20 cellular contexts compared by ENCODE assay signal in genomic region chr19:47459477-47459876, GRCh38. TPM values are rescaled to one million over a fixed set of nuclear protein-coding genes. Genes with fewer than 3 reads are reported as not detected.
DNase-seq lines count a peak whose midpoint lies in the region; ATAC-seq, FAIRE-seq and TF ChIP-seq lines count a peak whose summit lies in the region.
"Had no signal": no experiment of that assay in that cellular context is flagged by ENCODE, and none has a peak within 500 bp of the region (broad histone marks: within the 10 kb centered on the region; RNA-seq: fewer than 3 reads in every experiment).

No MANE protein-coding gene starts in this region.

- no peak for TF ChIP-seq POLR2A in GM12878 (IDR thresholded peaks at IDR 0.05; ENCODE audit: low read depth, low read length)

- no peak overlapping the region for H2BK5ac ChIP-seq in neuronal stem cell (ENCODE audit: low read length)

- H3K4me1 ChIP-seq in HEK293 (ENCODE audit: control insufficient read depth, insufficient read depth, low read length): no peaks in the 10 kb centered on the region
- no peaks in the 10 kb centered on the region for H3K4me1 ChIP-seq in GM12878 (ENCODE audit: control insufficient read depth, insufficient read depth, low read length)
- no peaks in the 10 kb centered on the region for H3K4me1 ChIP-seq in neuronal stem cell (ENCODE audit: control insufficient read depth in 2 of 2, insufficient read depth in 1 of 2, low read depth in 1 of 2, low read length in 2 of 2)
- H3K4me1 ChIP-seq: BE2C, HAP-1 had no signal

- no peaks in the 10 kb centered on the region for H4K20me1 ChIP-seq in GM12878 (ENCODE audit: control insufficient read depth, insufficient read depth)

- CTCF ChIA-PET in HEK293 (lab: Yijun Ruan, JAX) (interaction anchor here (0.7 to 1.1 kb wide), 2 partner anchors 184 to 250 kb away, joined by 3 to 4 read pairs; no protein-coding TSS in a partner anchor), GM12878 (lab: Yijun Ruan, JAX) (no interaction called here)

- TF ChIP-seq CTCF in HEK293 (tag by site-specific recombination; IDR thresholded peaks at IDR 0.05): no peak
- TF ChIP-seq CTCF in GM12878 (IDR thresholded peaks at IDR 0.05 in 2 of 3, conservative IDR thresholded peaks at IDR 0.05 in 1 of 3; ENCODE audit: control insufficient read depth in 2 of 3, extremely low read depth in 1 of 3, insufficient read depth in 1 of 3, low read depth in 3 of 3, low read length in 3 of 3): no peak

- no peak overlapping the region for H4K91ac ChIP-seq in neuronal stem cell (ENCODE audit: low read depth, low read length, poor library complexity)

- H3K4ac ChIP-seq in neuronal stem cell (ENCODE audit: low read length): no peak overlapping the region

- no peak overlapping the region for H3K4me3 ChIP-seq in HEK293 (ENCODE audit: low read depth, low read length)
- H3K4me3 ChIP-seq in GM12878: no peak overlapping the region
- H3K4me3 ChIP-seq in neuronal stem cell (ENCODE audit: low read length in 2 of 2): peak overlapping the region in 1 of 2 donors; percentile 24
- H3K4me3 ChIP-seq: HAP-1 had no signal

- FAIRE-seq in GM12878 (lab: Jason Lieb, UNC): no peak
- FAIRE-seq: A204.1, G401.6 had no signal

- no peak overlapping the region for H3K14ac ChIP-seq in neuronal stem cell (ENCODE audit: low read length)

- peak overlapping the region; percentile 62 for H3K23ac ChIP-seq in neuronal stem cell (ENCODE audit: low read depth, low read length, poor library complexity)

- no peak for DNase-seq in GM12878 (ENCODE audit: low read depth, low spot score)
- DNase-seq in neuronal stem cell (ENCODE audit: low spot score): no peak
- no peak for DNase-seq in RKO (ENCODE audit: low spot score)
- DNase-seq in NCI-H2081 (lab: John Stamatoyannopoulos, UW): no peak
- no peak for DNase-seq in T1000 (lab: John Stamatoyannopoulos, UW)
- DNase-seq: ACHN; BE2C; C1 segment of cervical spinal cord; CD4-positive, CD25-positive, alpha-beta regulatory T cell; CD8-positive, alpha-beta memory T cell; COR-L47; DMS 273 treated with DMSO at 0.1 percent for 48 hours; DMS53; DND-41; EL; GOT3 had no signal

- TF ChIP-seq EP300 in GM12878 (IDR thresholded peaks at IDR 0.05; ENCODE audit: borderline replicate concordance in 1 of 2, control insufficient read depth in 1 of 2, low read depth in 2 of 2, low read length in 2 of 2): no peak

- H4K8ac ChIP-seq in neuronal stem cell (ENCODE audit: low read depth, low read length): no peak overlapping the region

- H2BK12ac ChIP-seq in neuronal stem cell (ENCODE audit: low read length): no peak overlapping the region

- RAD21 ChIA-PET in GM12878 (lab: Charles Lee; ENCODE audit: unreplicated experiment): interaction anchor here (0.6 kb wide), 1 partner anchor 24 kb away, joined by 3 read pairs; no protein-coding TSS in a partner anchor

- H3K79me2 ChIP-seq in GM12878 (ENCODE audit: control insufficient read depth, insufficient read depth, low read length): no peaks in the 10 kb centered on the region

- no TSS peak for BruUV-seq in GM12878 (replicated peaks; lab: Mats Ljungman, UMichigan)

- H3K27me3 ChIP-seq in GM12878 (replicated peaks in 1 of 2; ENCODE audit: control insufficient read depth in 2 of 2, insufficient read depth in 2 of 2, low read length in 1 of 2) (no peaks in the 10 kb centered on the region; a peak in 4 of 4 replicates), neuronal stem cell (ENCODE audit: control insufficient read depth in 3 of 3, insufficient read depth in 3 of 3, low read depth in 1 of 3, low read length in 3 of 3) (peaks cover 0 to 30% (median 25%) of the 10 kb centered on the region in 3 experiments)

- H3K36me3 ChIP-seq in HEK293 (ENCODE audit: control insufficient read depth in 2 of 2, insufficient read depth in 1 of 2, low read length in 2 of 2) (no peaks in the 10 kb centered on the region), GM12878 (ENCODE audit: control insufficient read depth in 2 of 2, insufficient read depth in 2 of 2, low read length in 1 of 2) (no peaks in the 10 kb centered on the region), neuronal stem cell (replicated peaks in 1 of 2; ENCODE audit: control insufficient read depth in 2 of 2, insufficient read depth in 2 of 2, low read length in 2 of 2) (no peaks in the 10 kb centered on the region)
- H3K36me3 ChIP-seq: BE2C, HAP-1 had no signal

- intact Hi-C loops in GM12878 (cut with micrococcal nuclease; ENCODE audit: unreplicated experiment): no loop called here

- H2AFZ ChIP-seq in GM12878 (ENCODE audit: control insufficient read depth, low read depth, low read length) (no peak overlapping the region), neuronal stem cell (ENCODE audit: low read length) (no peak overlapping the region)

- H3K4me2 ChIP-seq in GM12878 (ENCODE audit: control insufficient read depth, insufficient read depth): no peak overlapping the region
- no peak overlapping the region for H3K4me2 ChIP-seq in neuronal stem cell (ENCODE audit: insufficient read depth, low read length, poor library complexity, severe bottlenecking)

- H3K9ac ChIP-seq in GM12878 (ENCODE audit: control insufficient read depth, insufficient read depth, low read length) (no peak overlapping the region), neuronal stem cell (ENCODE audit: low read depth, low read length, poor library complexity) (peak overlapping the region; percentile 52)

- SMC1A ChIA-PET in GM12878 (lab: Charles Lee; ENCODE audit: uncharacterized antibody, unreplicated experiment): no interaction called here

- H3K9me3 ChIP-seq in HEK293 (ENCODE audit: control insufficient read depth, insufficient read depth, low read depth, low read length): no peaks in the 10 kb centered on the region
- H3K9me3 ChIP-seq in GM12878 (replicated peaks; ENCODE audit: control insufficient read depth, insufficient read depth, low read length): no peaks in the 10 kb centered on the region; the same call in 2 of the 3 replicates
- peaks cover 6 to 10% of the 10 kb centered on the region in 2 donors for H3K9me3 ChIP-seq in neuronal stem cell (replicated peaks in 1 of 2; ENCODE audit: control insufficient read depth in 2 of 2, insufficient read depth in 1 of 2, low read depth in 1 of 2, low read length in 2 of 2)
- H3K9me3 ChIP-seq: BE2C had no signal

- no peak overlapping the region for H2BK15ac ChIP-seq in neuronal stem cell (ENCODE audit: low read length)

- POLR2A ChIA-PET in HEK293 (lab: Yijun Ruan, JAX) (no interaction called here), GM12878 (lab: Charles Lee) (interaction anchor here (0.5 kb wide), 1 partner anchor 157 kb away, joined by 3 read pairs; no protein-coding TSS in a partner anchor)

- H3K27ac ChIP-seq in HEK293 (ENCODE audit: extremely low read depth, low read depth, low read length): no peak overlapping the region
- no peak overlapping the region for H3K27ac ChIP-seq in GM12878 (ENCODE audit: control insufficient read depth, insufficient read depth)
- no peak overlapping the region for H3K27ac ChIP-seq in neuronal stem cell (replicated peaks; ENCODE audit: low read length)

- H2BK120ac ChIP-seq in neuronal stem cell (ENCODE audit: low read depth, low read length): no peak overlapping the region

- ATAC-seq in GM12878: no peak

- peaks cover 4% of the 10 kb centered on the region for H3K79me1 ChIP-seq in neuronal stem cell (ENCODE audit: low read depth, low read length)

- no peak overlapping the region for H2AK5ac ChIP-seq in neuronal stem cell (ENCODE audit: low read depth, low read length)

- 73% methylated on average over 14 of the region's 14 CpGs for WGBS in GM12878 (ENCODE audit: insufficient coverage, insufficient replicate concordance, low lambda C conversion rate, missing lambda C conversion rate)
- WGBS in neuronal stem cell (ENCODE audit: extremely low coverage in 2 of 2, insufficient read length in 2 of 2, insufficient replicate concordance in 1 of 2), 2 donors: no CpG with 5 or more reads among the region's 14 CpGs

- in situ Hi-C loops in GM12878 (cut with MboI): no loop called here

- no peak for TF ChIP-seq RAD21 in GM12878 (IDR thresholded peaks at IDR 0.05; ENCODE audit: insufficient read depth, low read depth, low read length)

- H3K18ac ChIP-seq in neuronal stem cell (ENCODE audit: low read length): no peak overlapping the region

RNA-seq across cellular contexts. Expression of gene SLC8A2, which starts 12.2 kb away (rescaled TPM):
- total RNA-seq in GM12878 (2013; cell fraction: nucleolus; rRNA removed): not detected in 2 replicates
- total RNA-seq in GM12878 (2014; rRNA removed): not detected in 2 replicates
- total RNA-seq in GM12878 (2014; rRNA removed; fragmentation: Illumina TruSeq; extraction: Trizol): not detected in 2 replicates
- not detected in 2 replicates for total RNA-seq in GM12878 (2021)
- polyA plus RNA-seq in GM12878 (2011; ENCODE audit: low read depth): not detected
- not detected in 2 replicates for polyA plus RNA-seq in GM12878 (2011; rRNA removed)
- 0.18 TPM in 1 of 2 replicates, not detected in the other for polyA plus RNA-seq in GM12878 (2011; cell fraction: cytosol; rRNA removed)
- 0.03 and 0.06 TPM in 2 replicates for polyA plus RNA-seq in GM12878 (2011; cell fraction: nucleus; rRNA removed)
- polyA plus RNA-seq in GM12878 (2012): 0.03 and 0.06 TPM in 2 replicates
- polyA plus RNA-seq in GM12878 (2014; fragmentation: Illumina TruSeq; extraction: Trizol): not detected in 2 replicates
- not detected for polyA plus RNA-seq in GM12878 (2014; fragmentation: Nextera tagmentation; extraction: Ambion mirVana)
- not detected in 2 replicates for polyA plus RNA-seq in GM12878 (2014; rRNA removed)
- polyA plus RNA-seq in GM12878 (2016; fragmentation: Nextera tagmentation; extraction: Ambion mirVana): not detected
- polyA minus RNA-seq in GM12878 (2011; rRNA and poly(A)+ RNA removed): not detected in 2 replicates
- not detected in 2 replicates for polyA minus RNA-seq in GM12878 (2011; cell fraction: cytosol; rRNA and poly(A)+ RNA removed)
- not detected in 2 replicates for polyA minus RNA-seq in GM12878 (2011; cell fraction: nucleus; rRNA and poly(A)+ RNA removed)
- polyA plus RNA-seq in neuronal stem cell (2013, experiment 1 of 2): 4.7 TPM
- 5.5 TPM for polyA plus RNA-seq in neuronal stem cell (2013, experiment 2 of 2)
- total RNA-seq: CD4-positive, CD25-positive, alpha-beta regulatory T cell; CD8-positive, alpha-beta memory T cell had no signal
- polyA plus RNA-seq: CD4-positive, CD25-positive, alpha-beta regulatory T cell; CD8-positive, alpha-beta memory T cell had no signal

RNA-seq across cellular contexts. Expression of gene KPTN, which starts 24.5 kb away (rescaled TPM):
- 1.7 and 2.0 TPM in 2 replicates for total RNA-seq in GM12878 (2013; cell fraction: nucleolus; rRNA removed)
- total RNA-seq in GM12878 (2014; rRNA removed): 5.4 and 5.6 TPM in 2 replicates
- 3.4 and 4.2 TPM in 2 replicates for total RNA-seq in GM12878 (2014; rRNA removed; fragmentation: Illumina TruSeq; extraction: Trizol)
- 9.2 and 10.6 TPM in 2 replicates for total RNA-seq in GM12878 (2021)
- polyA plus RNA-seq in GM12878 (2011; ENCODE audit: low read depth): 5.3 TPM
- 1.9 and 5.1 TPM in 2 replicates for polyA plus RNA-seq in GM12878 (2011; rRNA removed)
- polyA plus RNA-seq in GM12878 (2011; cell fraction: cytosol; rRNA removed): 5.7 and 6.3 TPM in 2 replicates
- polyA plus RNA-seq in GM12878 (2011; cell fraction: nucleus; rRNA removed): 20.2 and 22.2 TPM in 2 replicates
- polyA plus RNA-seq in GM12878 (2012): 5.7 and 6.7 TPM in 2 replicates
- 6.6 and 6.7 TPM in 2 replicates for polyA plus RNA-seq in GM12878 (2014; fragmentation: Illumina TruSeq; extraction: Trizol)
- 1 to 10 TPM in 1 of 2 experiments, under 1 TPM in 1; 0.60 to 2.1 TPM for polyA plus RNA-seq in GM12878 (2014; fragmentation: Nextera tagmentation; extraction: Ambion mirVana)
- 7.4 and 8.7 TPM in 2 replicates for polyA plus RNA-seq in GM12878 (2014; rRNA removed)
- 10 to 100 TPM in 1 of 2 experiments, 1 to 10 TPM in 1; 10.0 to 10.1 TPM for polyA plus RNA-seq in GM12878 (2016; fragmentation: Nextera tagmentation; extraction: Ambion mirVana)
- polyA minus RNA-seq in GM12878 (2011; rRNA and poly(A)+ RNA removed): 2.4 and 2.8 TPM in 2 replicates
- 2.0 and 4.6 TPM in 2 replicates for polyA minus RNA-seq in GM12878 (2011; cell fraction: cytosol; rRNA and poly(A)+ RNA removed)
- 1.1 and 2.6 TPM in 2 replicates for polyA minus RNA-seq in GM12878 (2011; cell fraction: nucleus; rRNA and poly(A)+ RNA removed)
- 17.3 TPM for polyA plus RNA-seq in neuronal stem cell (2013, experiment 1 of 2)
- 17.4 TPM for polyA plus RNA-seq in neuronal stem cell (2013, experiment 2 of 2)

RNA-seq across cellular contexts. Expression of gene MEIS3, which starts 40.1 kb away (rescaled TPM):
- total RNA-seq in GM12878 (2013; cell fraction: nucleolus; rRNA removed): not detected in 2 replicates
- not detected in 2 replicates for total RNA-seq in GM12878 (2014; rRNA removed)
- total RNA-seq in GM12878 (2014; rRNA removed; fragmentation: Illumina TruSeq; extraction: Trizol): not detected in 2 replicates
- total RNA-seq in GM12878 (2021): 0.21 TPM in 1 of 2 replicates, not detected in the other
- polyA plus RNA-seq in GM12878 (2011; ENCODE audit: low read depth): not detected
- 0.05 TPM in 1 of 2 replicates, not detected in the other for polyA plus RNA-seq in GM12878 (2011; rRNA removed)
- polyA plus RNA-seq in GM12878 (2011; cell fraction: cytosol; rRNA removed): 0.13 TPM in 1 of 2 replicates, not detected in the other
- 0.07 TPM in 1 of 2 replicates, not detected in the other for polyA plus RNA-seq in GM12878 (2011; cell fraction: nucleus; rRNA removed)
- not detected in 2 replicates for polyA plus RNA-seq in GM12878 (2012)
- not detected in 2 replicates for polyA plus RNA-seq in GM12878 (2014; fragmentation: Illumina TruSeq; extraction: Trizol)
- not detected for polyA plus RNA-seq in GM12878 (2014; fragmentation: Nextera tagmentation; extraction: Ambion mirVana)
- not detected in 2 replicates for polyA plus RNA-seq in GM12878 (2014; rRNA removed)
- polyA plus RNA-seq in GM12878 (2016; fragmentation: Nextera tagmentation; extraction: Ambion mirVana): under 1 TPM in 1 of 2 experiments, not detected in 1; 0.23 TPM
- not detected in 2 replicates for polyA minus RNA-seq in GM12878 (2011; rRNA and poly(A)+ RNA removed)
- not detected in 2 replicates for polyA minus RNA-seq in GM12878 (2011; cell fraction: cytosol; rRNA and poly(A)+ RNA removed)
- polyA minus RNA-seq in GM12878 (2011; cell fraction: nucleus; rRNA and poly(A)+ RNA removed): not detected in 2 replicates
- 110 TPM for polyA plus RNA-seq in neuronal stem cell (2013, experiment 1 of 2)
- polyA plus RNA-seq in neuronal stem cell (2013, experiment 2 of 2): 102 TPM
- total RNA-seq: CD4-positive, CD25-positive, alpha-beta regulatory T cell; CD8-positive, alpha-beta memory T cell had no signal
- polyA plus RNA-seq: CD8-positive, alpha-beta memory T cell had no signal

RNA-seq across cellular contexts. Expression of gene NAPA, which starts 55.4 kb away (rescaled TPM):
- 18.9 and 30.0 TPM in 2 replicates for total RNA-seq in GM12878 (2013; cell fraction: nucleolus; rRNA removed)
- total RNA-seq in GM12878 (2014; rRNA removed) (95.1 and 106 TPM in 2 replicates), GM12878 (2014; rRNA removed; fragmentation: Illumina TruSeq; extraction: Trizol) (49.2 and 50.1 TPM in 2 replicates), GM12878 (2021) (95.1 and 98.1 TPM in 2 replicates)
- polyA plus RNA-seq in GM12878 (2011; ENCODE audit: low read depth): 38.7 TPM
- polyA plus RNA-seq in GM12878 (2011; rRNA removed) (71.9 and 121 TPM in 2 replicates), GM12878 (2014; fragmentation: Illumina TruSeq; extraction: Trizol) (38.0 and 74.6 TPM in 2 replicates), GM12878 (2014; fragmentation: Nextera tagmentation; extraction: Ambion mirVana) (10 to 100 TPM in 1 of 2 experiments, 1 to 10 TPM in 1; 8.2 to 17.4 TPM), GM12878 (2014; rRNA removed) (138 and 149 TPM in 2 replicates), GM12878 (2016; fragmentation: Nextera tagmentation; extraction: Ambion mirVana) (100 to 1,000 TPM; 175 to 193 TPM)
- polyA plus RNA-seq in GM12878 (2011; cell fraction: cytosol; rRNA removed): 116 and 157 TPM in 2 replicates
- polyA plus RNA-seq in GM12878 (2011; cell fraction: nucleus; rRNA removed): 116 and 132 TPM in 2 replicates
- polyA plus RNA-seq in GM12878 (2012): 69.6 and 75.3 TPM in 2 replicates
- polyA minus RNA-seq in GM12878 (2011; rRNA and poly(A)+ RNA removed): 97.4 and 134 TPM in 2 replicates
- polyA minus RNA-seq in GM12878 (2011; cell fraction: cytosol; rRNA and poly(A)+ RNA removed): 53.1 and 76.0 TPM in 2 replicates
- 31.8 and 40.2 TPM in 2 replicates for polyA minus RNA-seq in GM12878 (2011; cell fraction: nucleus; rRNA and poly(A)+ RNA removed)
- polyA plus RNA-seq in neuronal stem cell (2013, experiment 1 of 2): 50.2 TPM
- 49.4 TPM for polyA plus RNA-seq in neuronal stem cell (2013, experiment 2 of 2)

Comparison
In these comparisons a context has a peak if more than half of its experiments do, and no peak if none do; other contexts are left out.
1. Of the 9 proteins assayed by ChIP-seq in both HEK293 and GM12878: peak only in HEK293: none; only in GM12878: PBX3; in both: none; in neither: 8.